ENCODE assay signal across 2 cellular contexts in genomic region chr5:120457839-120458507, GRCh38.
A peak's percentile ranks its signal among the peaks of the same experiment; 100 is the strongest.
TF ChIP-seq lines count a peak whose summit lies in the region.

No MANE protein-coding gene starts in this region.

TF ChIP-seq in SK-N-SH, 30 proteins besides CTCF, POLR2A, EP300 and RAD21:
- TF ChIP-seq, protein P1, sequence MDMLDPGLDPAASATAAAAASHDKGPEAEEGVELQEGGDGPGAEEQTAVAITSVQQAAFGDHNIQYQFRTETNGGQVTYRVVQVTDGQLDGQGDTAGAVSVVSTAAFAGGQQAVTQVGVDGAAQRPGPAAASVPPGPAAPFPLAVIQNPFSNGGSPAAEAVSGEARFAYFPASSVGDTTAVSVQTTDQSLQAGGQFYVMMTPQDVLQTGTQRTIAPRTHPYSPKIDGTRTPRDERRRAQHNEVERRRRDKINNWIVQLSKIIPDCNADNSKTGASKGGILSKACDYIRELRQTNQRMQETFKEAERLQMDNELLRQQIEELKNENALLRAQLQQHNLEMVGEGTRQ (IDR thresholded peaks at IDR 0.05; ENCODE audit: borderline replicate concordance, low read depth, low read length) = no peak
- peak; percentile 38 for TF ChIP-seq SMC3 (IDR thresholded peaks at IDR 0.05; ENCODE audit: low read depth, low read length)

TF ChIP-seq in SK-N-SH treated with all-trans-retinoic acid at 6 μM for 48 hours, 23 proteins besides CTCF, POLR2A, EP300 and RAD21 (continued from another document):
- TF ChIP-seq PATZ1 (CRISPR knock-in tag; IDR thresholded peaks at IDR 0.05; ENCODE audit: borderline replicate concordance) (no peak), OSR1 (CRISPR knock-in tag; IDR thresholded peaks at IDR 0.05) (no peak), CREB5 (CRISPR knock-in tag; IDR thresholded peaks at IDR 0.05; ENCODE audit: low read depth) (no peak), ZFP30 (CRISPR knock-in tag; IDR thresholded peaks at IDR 0.05) (no peak), TOX (CRISPR knock-in tag; IDR thresholded peaks at IDR 0.05; ENCODE audit: borderline replicate concordance) (no peak), ZNF70 (CRISPR knock-in tag; IDR thresholded peaks at IDR 0.05) (no peak), ZNF8 (CRISPR knock-in tag; IDR thresholded peaks at IDR 0.05) (no peak), ESRRG (CRISPR knock-in tag; IDR thresholded peaks at IDR 0.05) (no peak), ISL1 (CRISPR knock-in tag; IDR thresholded peaks at IDR 0.05) (no peak), RARB (CRISPR knock-in tag; IDR thresholded peaks at IDR 0.05) (no peak), TCF4 (CRISPR knock-in tag; IDR thresholded peaks at IDR 0.05; ENCODE audit: borderline replicate concordance) (no peak), POU6F1 (CRISPR knock-in tag; IDR thresholded peaks at IDR 0.05; ENCODE audit: borderline replicate concordance, low read depth) (no peak), CSDC2 (CRISPR knock-in tag; IDR thresholded peaks at IDR 0.05) (no peak)
- TF ChIP-seq, protein P2, sequence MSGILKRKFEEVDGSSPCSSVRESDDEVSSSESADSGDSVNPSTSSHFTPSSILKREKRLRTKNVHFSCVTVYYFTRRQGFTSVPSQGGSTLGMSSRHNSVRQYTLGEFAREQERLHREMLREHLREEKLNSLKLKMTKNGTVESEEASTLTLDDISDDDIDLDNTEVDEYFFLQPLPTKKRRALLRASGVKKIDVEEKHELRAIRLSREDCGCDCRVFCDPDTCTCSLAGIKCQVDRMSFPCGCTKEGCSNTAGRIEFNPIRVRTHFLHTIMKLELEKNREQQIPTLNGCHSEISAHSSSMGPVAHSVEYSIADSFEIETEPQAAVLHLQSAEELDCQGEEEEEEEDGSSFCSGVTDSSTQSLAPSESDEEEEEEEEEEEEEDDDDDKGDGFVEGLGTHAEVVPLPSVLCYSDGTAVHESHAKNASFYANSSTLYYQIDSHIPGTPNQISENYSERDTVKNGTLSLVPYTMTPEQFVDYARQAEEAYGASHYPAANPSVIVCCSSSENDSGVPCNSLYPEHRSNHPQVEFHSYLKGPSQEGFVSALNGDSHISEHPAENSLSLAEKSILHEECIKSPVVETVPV (CRISPR knock-in tag; IDR thresholded peaks at IDR 0.05) = no peak
